8 cellular contexts compared by ENCODE assay signal in genomic region chr17:41579484-41580243, GRCh38. TPM values are rescaled to one million over a fixed set of nuclear protein-coding genes. Genes with fewer than 3 reads are reported as not detected.
A peak's percentile ranks its signal among the peaks of the same experiment; 100 is the strongest.
DNase-seq lines count a peak whose midpoint lies in the region; ATAC-seq lines count a peak whose summit lies in the region.

No MANE protein-coding gene starts in this region.

- DNase-seq in DMS53 (lab: John Stamatoyannopoulos, UW): peak; percentile 91
- peak; percentile 89 for DNase-seq in HPDE6-E6E7 (ENCODE audit: extremely low spot score)
- DNase-seq in NT2/D1 (ENCODE audit: low read depth, low spot score): peak; percentile 90
- peak; percentile 20 for DNase-seq in activated T-cell treated with anti-CD3 and anti-CD28 coated beads for 1 hour (ENCODE audit: low read depth)
- peak; percentile 67 for DNase-seq in natural killer cell treated with Interleukin-12 subunit alpha and Interleukin-12 subunit beta and Interleukin-15 and Interleukin-18, amount 100 ng/mL, for 72 hours (ENCODE audit: low spot score)
- peak; percentile 80 for DNase-seq in stimulated activated naive CD8-positive, alpha-beta T cell treated with anti-CD3 and anti-CD28 coated beads, Interleukin-15, Interleukin-2, amounts not matched to agents 100 U/mL and 50 U/mL, for 24 hours

- H3K4me1 Mint-ChIP-seq in natural killer cell treated with Interleukin-12 subunit alpha and Interleukin-12 subunit beta and Interleukin-15 and Interleukin-18, amount 100 ng/mL, for 72 hours (ENCODE audit: low read depth in 2 of 2): no peaks in the 10 kb centered on the region

- peak overlapping the region; percentile 51 for H3K9ac ChIP-seq in NT2/D1 (ENCODE audit: insufficient read length, low read depth)

- no peaks in the 10 kb centered on the region for H3K36me3 ChIP-seq in NT2/D1 (ENCODE audit: insufficient read depth, insufficient read length, low read length)

- H3K27me3 Mint-ChIP-seq in natural killer cell treated with Interleukin-12 subunit alpha and Interleukin-12 subunit beta and Interleukin-15 and Interleukin-18, amount 100 ng/mL, for 72 hours: peaks cover 24 to 38% of the 10 kb centered on the region in 2 donors

- no peaks in the 10 kb centered on the region for H3K27me3 ChIP-seq in NT2/D1 (ENCODE audit: insufficient read depth, insufficient read length)

- H3K4me3 ChIP-seq in NT2/D1 (ENCODE audit: insufficient read length, low read depth): no peak overlapping the region

- no peaks in the 10 kb centered on the region for H3K9me3 ChIP-seq in NT2/D1 (ENCODE audit: insufficient read depth, low read length)

- no peak overlapping the region for H3K27ac Mint-ChIP-seq in natural killer cell treated with Interleukin-12 subunit alpha and Interleukin-12 subunit beta and Interleukin-15 and Interleukin-18, amount 100 ng/mL, for 72 hours

- H3K4me1 ChIP-seq in NT2/D1 (ENCODE audit: insufficient read depth, insufficient read length): no peaks in the 10 kb centered on the region

- ATAC-seq in esophagus mucosa (peak; percentile 74), HG03469 (IDR thresholded peaks at IDR 0.05; ENCODE audit: unreplicated experiment) (no peak)
- peak; percentile 79 to 84 for ATAC-seq in natural killer cell treated with Interleukin-12 subunit alpha and Interleukin-12 subunit beta and Interleukin-15 and Interleukin-18, amount 100 ng/mL, for 72 hours
- ATAC-seq in stimulated activated naive CD8-positive, alpha-beta T cell treated with anti-CD3 and anti-CD28 coated beads, Interleukin-15, Interleukin-2, amounts not matched to agents 100 U/mL and 50 U/mL, for 24 hours: peak; percentile 89

- H3K4me3 Mint-ChIP-seq in natural killer cell treated with Interleukin-12 subunit alpha and Interleukin-12 subunit beta and Interleukin-15 and Interleukin-18, amount 100 ng/mL, for 72 hours: no peak overlapping the region

- no peaks in the 10 kb centered on the region for H3K36me3 Mint-ChIP-seq in natural killer cell treated with Interleukin-12 subunit alpha and Interleukin-12 subunit beta and Interleukin-15 and Interleukin-18, amount 100 ng/mL, for 72 hours

- H3K9me3 Mint-ChIP-seq in natural killer cell treated with Interleukin-12 subunit alpha and Interleukin-12 subunit beta and Interleukin-15 and Interleukin-18, amount 100 ng/mL, for 72 hours: no peaks in the 10 kb centered on the region

RNA-seq across cellular contexts. Expression of gene KRT14, which starts 7.0 kb away (rescaled TPM):
- 5,105 TPM for total RNA-seq in esophagus mucosa
- not detected for total RNA-seq in natural killer cell treated with Interleukin-12 subunit alpha and Interleukin-12 subunit beta and Interleukin-15 and Interleukin-18, amount 100 ng/mL, for 72 hours

RNA-seq across cellular contexts. Expression of gene KRT9, which starts 7.8 kb away (rescaled TPM):
- total RNA-seq in esophagus mucosa: 0.16 TPM
- total RNA-seq in natural killer cell treated with Interleukin-12 subunit alpha and Interleukin-12 subunit beta and Interleukin-15 and Interleukin-18, amount 100 ng/mL, for 72 hours: not detected

RNA-seq across cellular contexts. Expression of gene KRT16, which starts 32.9 kb away (rescaled TPM):
- total RNA-seq in esophagus mucosa: 2,310 TPM
- not detected for total RNA-seq in natural killer cell treated with Interleukin-12 subunit alpha and Interleukin-12 subunit beta and Interleukin-15 and Interleukin-18, amount 100 ng/mL, for 72 hours

RNA-seq across cellular contexts. Expression of gene KRT17, which starts 44.7 kb away (rescaled TPM):
- 380 TPM for total RNA-seq in esophagus mucosa
- total RNA-seq in natural killer cell treated with Interleukin-12 subunit alpha and Interleukin-12 subunit beta and Interleukin-15 and Interleukin-18, amount 100 ng/mL, for 72 hours: not detected

RNA-seq across cellular contexts. Expression of gene KRT19, which starts 51.6 kb away (rescaled TPM):
- total RNA-seq in esophagus mucosa: 366 TPM
- total RNA-seq in natural killer cell treated with Interleukin-12 subunit alpha and Interleukin-12 subunit beta and Interleukin-15 and Interleukin-18, amount 100 ng/mL, for 72 hours: not detected

Comparison
In these comparisons a context has a peak if more than half of its experiments do, and no peak if none do; other contexts are left out.
1. DNase-seq: peak in every context shown above with its lines; median percentile 91 in DMS53; 90 in NT2/D1; 89 in HPDE6-E6E7; 80 in stimulated activated naive CD8-positive, alpha-beta T cell treated with anti-CD3 and anti-CD28 coated beads, Interleukin-15, Interleukin-2, amounts not matched to agents 100 U/mL and 50 U/mL, for 24 hours; 67 in natural killer cell treated with Interleukin-12 subunit alpha and Interleukin-12 subunit beta and Interleukin-15 and Interleukin-18, amount 100 ng/mL, for 72 hours; 20 in activated T-cell treated with anti-CD3 and anti-CD28 coated beads for 1 hour.
2. RNA of gene KRT14, which starts 7.0 kb away (total RNA-seq): 5,105 TPM in esophagus mucosa (single experiment); not detected in natural killer cell treated with Interleukin-12 subunit alpha and Interleukin-12 subunit beta and Interleukin-15 and Interleukin-18, amount 100 ng/mL, for 72 hours; every median in the first group is over 1,000 times any median in the second.
3. RNA of gene KRT16, which starts 32.9 kb away (total RNA-seq): 2,310 TPM in esophagus mucosa (single experiment); not detected in natural killer cell treated with Interleukin-12 subunit alpha and Interleukin-12 subunit beta and Interleukin-15 and Interleukin-18, amount 100 ng/mL, for 72 hours; every median in the first group is over 1,000 times any median in the second.